Comparison of ENCODE assay signal across 21 cellular contexts in genomic region chr5:123535648-123536047, GRCh38.
"Had no signal": no experiment of that assay in that cellular context is flagged by ENCODE, and none has a peak within 500 bp of the region (broad histone marks: within the 10 kb centered on the region; RNA-seq: fewer than 3 reads in every experiment).

No MANE protein-coding gene starts in this region.

- FAIRE-seq: astrocyte had no signal

- H3K36me3 Mint-ChIP-seq: natural killer cell treated with Interleukin-12 subunit alpha and Interleukin-12 subunit beta and Interleukin-15 and Interleukin-18, amount 100 ng/mL, for 72 hours had no signal

- H3K27me3 Mint-ChIP-seq: activated B cell treated with CpG ODN at 0.5 μM for 24 hours; activated CD8-positive, alpha-beta T cell treated with anti-CD3 and anti-CD28 coated beads for 36 hours; activated T-helper 17 cell treated with anti-CD3 and anti-CD28 coated beads, Interleukin-2, amount 50 U/mL, for 72 hours; natural killer cell treated with Interleukin-12 subunit alpha and Interleukin-12 subunit beta and Interleukin-15 and Interleukin-18, amount 100 ng/mL, for 72 hours had no signal

- ATAC-seq: activated CD8-positive, alpha-beta T cell treated with anti-CD3 and anti-CD28 coated beads for 36 hours; activated T-cell treated with anti-CD3 and anti-CD28 coated beads, Interleukin-2, amount 50 U/mL, for 4 hours; activated T-helper 17 cell treated with anti-CD3 and anti-CD28 coated beads, Interleukin-2, amount 50 U/mL, for 72 hours; esophagus mucosa; mucosa of descending colon; natural killer cell treated with Interleukin-12 subunit alpha and Interleukin-12 subunit beta and Interleukin-15 and Interleukin-18, amount 100 ng/mL, for 72 hours; right cardiac atrium had no signal

- H3K4me3 Mint-ChIP-seq: activated B cell treated with CpG ODN at 0.5 μM for 24 hours; activated CD8-positive, alpha-beta T cell treated with anti-CD3 and anti-CD28 coated beads for 36 hours; activated T-cell treated with anti-CD3 and anti-CD28 coated beads, Interleukin-2, amount 50 U/mL, for 4 hours; activated T-helper 17 cell treated with anti-CD3 and anti-CD28 coated beads, Interleukin-2, amount 50 U/mL, for 72 hours; natural killer cell treated with Interleukin-12 subunit alpha and Interleukin-12 subunit beta and Interleukin-15 and Interleukin-18, amount 100 ng/mL, for 72 hours had no signal

- DNase-seq: activated B cell treated with CpG ODN at 0.5 μM for 24 hours; activated CD4-positive, alpha-beta T cell treated with anti-CD3 and anti-CD28 coated beads, Interleukin-2, amount 50 U/mL, for 1 hour; activated CD8-positive, alpha-beta T cell treated with anti-CD3 and anti-CD28 coated beads for 36 hours; activated gamma-delta T cell treated with Interleukin-2 at 50 U/mL for 16 hours; activated naive CD4-positive, alpha-beta T cell treated with anti-CD3 and anti-CD28 coated beads, Interleukin-2, amount 50 U/mL, for 16 hours; activated T-cell treated with anti-CD3 and anti-CD28 coated beads, Interleukin-2, amount 50 U/mL, for 4 hours; amniotic stem cell; brain microvascular endothelial cell; foreskin melanocyte; islet precursor cell; left ventricle myocardium inferior; mucosa of descending colon; posterior cingulate gyrus; right cardiac atrium; spleen; stimulated activated naive CD4-positive, alpha-beta T cell treated with Interleukin-2 at 50 U/mL for 16 hours; T-helper 2 cell had no signal

- H3K27ac Mint-ChIP-seq: activated B cell treated with CpG ODN at 0.5 μM for 24 hours; activated CD8-positive, alpha-beta T cell treated with anti-CD3 and anti-CD28 coated beads for 36 hours; activated T-helper 17 cell treated with anti-CD3 and anti-CD28 coated beads, Interleukin-2, amount 50 U/mL, for 72 hours; natural killer cell treated with Interleukin-12 subunit alpha and Interleukin-12 subunit beta and Interleukin-15 and Interleukin-18, amount 100 ng/mL, for 72 hours had no signal

- H3K9me3 Mint-ChIP-seq: activated CD8-positive, alpha-beta T cell treated with anti-CD3 and anti-CD28 coated beads for 36 hours; activated T-cell treated with anti-CD3 and anti-CD28 coated beads, Interleukin-2, amount 50 U/mL, for 4 hours; activated T-helper 17 cell treated with anti-CD3 and anti-CD28 coated beads, Interleukin-2, amount 50 U/mL, for 72 hours; natural killer cell treated with Interleukin-12 subunit alpha and Interleukin-12 subunit beta and Interleukin-15 and Interleukin-18, amount 100 ng/mL, for 72 hours had no signal
